ENCODE assay signal across 1 cellular context in the genomic region with DNA sequence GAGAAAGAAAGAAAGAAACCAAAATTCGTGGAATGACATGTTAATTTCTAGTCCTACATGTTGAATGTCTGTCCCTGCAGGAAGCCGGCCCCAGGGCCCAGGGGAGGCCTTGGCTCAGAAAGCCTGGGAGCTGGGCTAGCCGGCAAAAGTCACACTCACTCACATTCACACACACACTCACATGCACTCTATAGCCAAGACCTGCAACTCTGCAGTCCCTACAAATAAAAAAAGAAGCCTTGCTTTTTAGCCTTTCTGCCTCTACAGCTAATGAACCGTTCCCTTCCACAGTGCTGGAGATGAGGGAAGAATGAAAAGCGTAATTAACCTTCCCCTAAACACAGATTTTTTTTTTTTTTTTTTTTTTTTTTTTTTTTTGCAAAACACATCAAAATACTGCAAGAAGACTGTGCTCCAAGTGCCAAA.
TF ChIP-seq lines count a peak whose summit lies in the region.

No MANE protein-coding gene starts in this region.

TF ChIP-seq in HEK293, 187 proteins besides CTCF, POLR2A, EP300 and RAD21 (continued from another document):
- peak; percentile 94 for TF ChIP-seq ZNF18 (tag by site-specific recombination; IDR thresholded peaks at IDR 0.05)
- no peak for TF ChIP-seq ZSCAN23 (tag by site-specific recombination; IDR thresholded peaks at IDR 0.05)
- TF ChIP-seq IKZF3 (tag by site-specific recombination; IDR thresholded peaks at IDR 0.05) = 0 out of 2 replicates have a peak, but pooled peaks have one; percentile 34
